In the genomic region with DNA sequence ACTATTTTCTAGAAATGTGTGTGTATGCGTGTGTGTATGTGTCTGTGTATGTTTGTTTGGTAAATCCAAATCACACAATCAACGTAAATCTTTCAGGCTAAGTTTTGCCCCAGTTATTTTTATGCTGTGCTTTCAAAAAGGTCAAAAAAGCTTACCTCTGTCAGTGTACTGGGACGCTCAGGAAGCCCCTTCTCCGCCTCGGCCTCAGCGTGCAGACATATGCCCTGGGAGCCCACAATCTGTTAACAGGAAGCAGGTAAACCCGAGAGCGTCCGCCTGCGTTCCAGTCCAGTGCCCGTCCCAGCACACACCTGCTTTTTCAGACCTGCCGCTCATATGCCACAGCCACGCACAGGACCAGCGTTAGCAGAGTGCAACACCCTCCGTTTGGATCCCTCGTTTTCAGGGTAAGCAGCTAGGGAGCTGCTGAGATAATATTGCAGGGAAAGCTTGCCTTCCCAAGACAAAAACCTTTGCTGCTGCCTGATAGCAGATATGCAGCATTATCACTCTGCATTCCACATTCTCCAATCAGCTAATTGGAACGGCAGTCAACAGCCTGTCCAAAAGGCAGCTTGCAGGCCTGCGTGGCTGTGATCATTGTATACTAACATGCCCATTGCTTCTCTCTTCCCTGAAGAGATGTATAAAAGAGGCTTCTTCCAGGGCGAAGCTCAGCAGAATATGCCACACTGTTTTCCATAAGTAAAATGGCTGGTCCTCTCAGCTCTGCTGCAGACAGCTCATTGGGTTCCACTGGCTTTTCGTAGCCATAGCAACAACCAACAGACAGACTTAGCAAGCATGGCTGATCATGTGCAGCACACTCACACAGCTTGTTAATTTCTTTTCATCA, we compare ENCODE assay signal across 9 cellular contexts. TPM values are rescaled to one million over a fixed set of nuclear protein-coding genes. Genes with fewer than 3 reads are reported as not detected.
A peak's percentile ranks its signal among the peaks of the same experiment; 100 is the strongest.
DNase-seq lines count a peak whose midpoint lies in the region; ATAC-seq and TF ChIP-seq lines count a peak whose summit lies in the region.
"Had no signal": no experiment of that assay in that cellular context is flagged by ENCODE, and none has a peak within 500 bp of the region (broad histone marks: within the 10 kb centered on the region; RNA-seq: fewer than 3 reads in every experiment).

SORBS2 (minus strand) TSS at position 686 of the 856 bp plus-strand sequence. CDS start 121,623 bp downstream, outside the sequence.

- TF ChIP-seq CTCF in lung (IDR thresholded peaks at IDR 0.05; ENCODE audit: control extremely low read depth, extremely low read depth) (no peak), transverse colon (IDR thresholded peaks at IDR 0.05) (no peak)

- no peaks in the 10 kb centered on the region for H3K9me3 ChIP-seq in lung (ENCODE audit: control insufficient read depth in 2 of 2, insufficient read depth in 1 of 2, low read length in 1 of 2)
- no peaks in the 10 kb centered on the region for H3K9me3 ChIP-seq in transverse colon

- peak within 1 kb of the TSS; percentile 85 to 94 for H3K27ac ChIP-seq in lung (ENCODE audit: low read depth in 1 of 2, low read length in 1 of 2)
- peak within 1 kb of the TSS; percentile 79 to 89 (median 82) for H3K27ac ChIP-seq in transverse colon

- no peaks in the 10 kb centered on the region for H3K36me3 ChIP-seq in lung (ENCODE audit: control insufficient read depth in 2 of 2, insufficient read depth in 2 of 2, low read length in 2 of 2)
- no peaks in the 10 kb centered on the region for H3K36me3 ChIP-seq in transverse colon

- H3K27me3 ChIP-seq in lung (ENCODE audit: control insufficient read depth, insufficient read depth) = no peaks in the 10 kb centered on the region
- H3K27me3 ChIP-seq in transverse colon = no peaks in the 10 kb centered on the region

- H3K4me1 ChIP-seq in lung (ENCODE audit: control insufficient read depth in 2 of 2, insufficient read depth in 2 of 2, low read length in 2 of 2) = no peaks in the 10 kb centered on the region
- H3K4me1 ChIP-seq in transverse colon = peaks cover 0 to 27% (median 0%) of the 10 kb centered on the region in 4 donors

- in situ Hi-C loops in transverse colon (cut with MboI; ENCODE audit: low pct_ligation_motif_present in 1 of 4, low pct_unique_long_range_greater_than_20kb in 1 of 4, low sequenced_read_pairs in 3 of 4) = no loop called here

- TF ChIP-seq POLR2A in transverse colon (IDR thresholded peaks at IDR 0.05) = peak; percentile 47

- ATAC-seq in HG03095 (IDR thresholded peaks at IDR 0.05; ENCODE audit: unreplicated experiment) = peak; percentile 90
- ATAC-seq in lung (ENCODE audit: insufficient read depth, low FRiP score) = peak; percentile 82
- no peak for ATAC-seq in activated CD4-positive, CD25-positive, alpha-beta regulatory T cell treated with anti-CD3 and anti-CD28 coated beads, Interleukin-2, amount 50 U/mL, for 24 hours

- intact Hi-C loops in transverse colon (cut with DNase I; ENCODE audit: low total_unique reads) = no loop called here

- H3K4me3 ChIP-seq in lung = no peak within 1 kb of the TSS
- peak within 1 kb of the TSS; percentile 24 to 52 (median 38) for H3K4me3 ChIP-seq in transverse colon

- WGBS in lung, 2 donors = 50 to 52% methylated on average over 20 of the region's 20 CpGs
- 22 to 35% methylated on average over 3 to 20 of the region's 20 CpGs for WGBS in transverse colon (ENCODE audit: low coverage in 1 of 2), 2 donors

- TF ChIP-seq EP300 in transverse colon (IDR thresholded peaks at IDR 0.05; ENCODE audit: low read depth) = no peak

- DNase-seq in NCI-H146 (lab: John Stamatoyannopoulos, UW) (peak; percentile 49), NCI-H146 treated with DMSO at 0.1 percent for 48 hours (lab: John Stamatoyannopoulos, UW; ENCODE audit: unreplicated experiment) (no peak), NCI-H510A (lab: John Stamatoyannopoulos, UW) (peak; percentile 44), dermis blood vessel endothelial cell (no peak), lung (ENCODE audit: low spot score) (peak; percentile 52), transverse colon (peak; percentile 74)

RNA-seq across cellular contexts. Expression of gene SORBS2, which starts in this region (rescaled TPM):
- total RNA-seq in dermis blood vessel endothelial cell (104 and 200 TPM in 2 replicates), lung (10 to 100 TPM; 38.4 to 70.4 TPM), transverse colon (100 to 1,000 TPM in 3 of 4 donors, 10 to 100 TPM in 1; 92.7 to 234 (median 122) TPM)
- 10 to 100 TPM; 11.2 to 14.4 TPM for polyA plus RNA-seq in lung
- polyA plus RNA-seq: AG04450 had no signal

Comparison
In these comparisons a context has a peak if more than half of its experiments do, and no peak if none do; other contexts are left out.
1. DNase-seq: peak in NCI-H146 (single experiment), NCI-H510A (single experiment), lung (single experiment) and transverse colon (single experiment); none in NCI-H146 treated with DMSO at 0.1 percent for 48 hours (single experiment) and dermis blood vessel endothelial cell (single experiment).
2. ATAC-seq: peak in HG03095 (single experiment) and lung (single experiment); none in activated CD4-positive, CD25-positive, alpha-beta regulatory T cell treated with anti-CD3 and anti-CD28 coated beads, Interleukin-2, amount 50 U/mL, for 24 hours (0 of 2).